ENCODE assay signal across 10 cellular contexts in genomic region chr6:16414205-16414604, GRCh38.
DNase-seq lines count a peak whose midpoint lies in the region; ATAC-seq and TF ChIP-seq lines count a peak whose summit lies in the region.
"Had no signal": no experiment of that assay in that cellular context is flagged by ENCODE, and none has a peak within 500 bp of the region (broad histone marks: within the 10 kb centered on the region; RNA-seq: fewer than 3 reads in every experiment).

No MANE protein-coding gene starts in this region.

- TF ChIP-seq CTCF in left ventricle myocardium inferior (IDR thresholded peaks at IDR 0.05; ENCODE audit: borderline replicate concordance), result no peak
- no peak for TF ChIP-seq CTCF in Calu3 (IDR thresholded peaks at IDR 0.05; ENCODE audit: unreplicated experiment)

- no peak for DNase-seq in Right ventricle myocardium superior
- DNase-seq in left ventricle myocardium inferior, result no peak
- no peak for DNase-seq in activated naive CD4-positive, alpha-beta T cell treated with anti-CD3 and anti-CD28 coated beads, Interleukin-2, amount 10 ng/mL, durations not matched to agents 7 days and 5 days
- DNase-seq in stimulated activated naive CD8-positive, alpha-beta T cell treated with anti-CD3 and anti-CD28 coated beads, Interleukin-15, Interleukin-2, amounts not matched to agents 100 U/mL and 50 U/mL, for 24 hours, result no peak
- no peak for DNase-seq in SHP77 treated with DMSO at 0.1 percent for 48 hours (lab: John Stamatoyannopoulos, UW)
- DNase-seq in middle frontal gyrus (ENCODE audit: extremely low spot score, low spot score), result no peak
- DNase-seq in Calu3, result no peak

- H3K36me3 ChIP-seq in left ventricle myocardium inferior, result no peaks in the 10 kb centered on the region

- no peaks in the 10 kb centered on the region for H3K9me3 Mint-ChIP-seq in activated naive CD4-positive, alpha-beta T cell treated with anti-CD3 and anti-CD28 coated beads, Interleukin-2, amount 10 ng/mL, durations not matched to agents 7 days and 5 days
- no peaks in the 10 kb centered on the region for H3K9me3 Mint-ChIP-seq in Calu3 (ENCODE audit: low read depth, unreplicated experiment)

- CTCF ChIA-PET in activated naive CD4-positive, alpha-beta T cell treated with anti-CD3 and anti-CD28 coated beads, Interleukin-2, amount 10 ng/mL, durations not matched to agents 7 days and 5 days (lab: Charles Lee), result interaction anchor here (1.0 to 1.5 kb wide), 5 partner anchors 11 to 350 kb away, joined by 3 to 6 read pairs (median 3); no protein-coding TSS in a partner anchor
- CTCF ChIA-PET in Calu3 (lab: Charles Lee), result no interaction called here

- intact Hi-C loops in Right ventricle myocardium superior (cut with DNase I) (no loop called here), left ventricle myocardium inferior (cut with micrococcal nuclease) (loop anchor here (5.0 kb wide), 2 partner anchors 82 to 348 kb away; partner anchors contain the start of gene ATXN1), Calu3 (cut with micrococcal nuclease; ENCODE audit: unreplicated experiment) (no loop called here)

- no peaks in the 10 kb centered on the region for H3K27me3 Mint-ChIP-seq in activated naive CD4-positive, alpha-beta T cell treated with anti-CD3 and anti-CD28 coated beads, Interleukin-2, amount 10 ng/mL, durations not matched to agents 7 days and 5 days
- H3K27me3 Mint-ChIP-seq in Calu3 (ENCODE audit: unreplicated experiment), result no peaks in the 10 kb centered on the region

- peak overlapping the region; percentile 64 for H3K27ac Mint-ChIP-seq in activated naive CD4-positive, alpha-beta T cell treated with anti-CD3 and anti-CD28 coated beads, Interleukin-2, amount 10 ng/mL, durations not matched to agents 7 days and 5 days
- H3K27ac Mint-ChIP-seq in Calu3 (ENCODE audit: unreplicated experiment), result no peak overlapping the region

- H3K4me1 Mint-ChIP-seq in activated naive CD4-positive, alpha-beta T cell treated with anti-CD3 and anti-CD28 coated beads, Interleukin-2, amount 10 ng/mL, durations not matched to agents 7 days and 5 days, result peaks cover 31% of the 10 kb centered on the region
- no peaks in the 10 kb centered on the region for H3K4me1 Mint-ChIP-seq in Calu3 (ENCODE audit: low read depth, unreplicated experiment)

- BruUV-seq in Calu3 (replicated peaks; lab: Mats Ljungman, UMichigan), result no TSS peak

- H3K36me3 Mint-ChIP-seq in activated naive CD4-positive, alpha-beta T cell treated with anti-CD3 and anti-CD28 coated beads, Interleukin-2, amount 10 ng/mL, durations not matched to agents 7 days and 5 days, result peaks cover 3% of the 10 kb centered on the region
- H3K36me3 Mint-ChIP-seq in Calu3 (ENCODE audit: insufficient read depth, unreplicated experiment), result no peaks in the 10 kb centered on the region

- no peaks in the 10 kb centered on the region for H3K9me3 ChIP-seq in left ventricle myocardium inferior (replicated peaks)

- no peak overlapping the region for H3K27ac ChIP-seq in left ventricle myocardium inferior (replicated peaks)
- H3K27ac ChIP-seq: epithelial cell of prostate, parathyroid adenoma had no signal

- no peaks in the 10 kb centered on the region for H3K27me3 ChIP-seq in left ventricle myocardium inferior (ENCODE audit: low read depth)

- H3K4me3 Mint-ChIP-seq in activated naive CD4-positive, alpha-beta T cell treated with anti-CD3 and anti-CD28 coated beads, Interleukin-2, amount 10 ng/mL, durations not matched to agents 7 days and 5 days, result peak overlapping the region; percentile 57
- no peak overlapping the region for H3K4me3 Mint-ChIP-seq in Calu3 (ENCODE audit: low read depth, unreplicated experiment)

- ATAC-seq in Right ventricle myocardium superior (ENCODE audit: poor library complexity), result peak; percentile 16
- ATAC-seq in HG03060 (IDR thresholded peaks at IDR 0.05; ENCODE audit: low read depth, unreplicated experiment), result peak; percentile 41
- ATAC-seq in stimulated activated naive CD8-positive, alpha-beta T cell treated with anti-CD3 and anti-CD28 coated beads, Interleukin-15, Interleukin-2, amounts not matched to agents 100 U/mL and 50 U/mL, for 24 hours, result peak; percentile 42

- peaks cover 46% of the 10 kb centered on the region for H3K4me1 ChIP-seq in left ventricle myocardium inferior
- H3K4me1 ChIP-seq: parathyroid adenoma had no signal

- H3K4me3 ChIP-seq in left ventricle myocardium inferior, result no peak overlapping the region
